In the genomic region with DNA sequence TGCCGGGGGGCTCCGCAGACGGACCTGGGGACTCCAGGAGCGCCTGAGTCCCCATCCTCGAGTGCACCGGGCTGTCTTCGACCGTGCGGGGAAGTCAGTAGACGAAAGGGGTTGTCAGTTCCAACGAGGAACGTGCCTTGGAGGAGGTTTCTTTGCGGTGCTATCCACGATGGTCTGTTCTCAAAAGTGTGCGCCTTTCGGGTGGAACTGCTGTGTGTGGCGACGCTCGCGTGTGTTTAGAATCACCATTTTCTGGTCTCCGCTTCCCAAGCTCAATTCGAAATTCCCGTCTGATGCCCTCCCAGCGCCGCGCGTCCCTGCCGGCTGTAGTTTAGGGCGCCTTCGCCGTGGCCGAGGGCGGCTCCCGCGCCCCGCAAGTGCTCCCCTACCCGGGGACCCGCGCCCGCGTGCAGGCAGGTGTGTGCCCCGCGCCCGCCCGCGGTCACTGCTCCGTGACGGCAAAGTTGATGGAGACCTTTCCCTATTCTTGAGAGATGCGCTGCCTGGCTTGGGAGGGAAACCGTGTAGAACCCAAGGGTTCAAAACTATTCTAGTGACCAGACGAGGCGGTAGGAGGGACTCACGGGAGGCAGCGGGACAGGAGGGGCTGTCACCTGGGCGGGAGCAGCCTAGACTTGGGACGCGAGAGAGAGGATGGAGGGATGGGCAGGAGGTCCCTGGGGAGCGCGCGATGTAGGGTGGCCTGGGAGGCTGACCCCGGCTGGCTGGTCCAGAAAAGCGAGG, we compare ENCODE assay signal across 9 cellular contexts. TPM values are rescaled to one million over a fixed set of nuclear protein-coding genes. Genes with fewer than 3 reads are reported as not detected.
DNase-seq lines count a peak whose midpoint lies in the region; ATAC-seq and TF ChIP-seq lines count a peak whose summit lies in the region.
"Had no signal": no experiment of that assay in that cellular context is flagged by ENCODE, and none has a peak within 500 bp of the region (broad histone marks: within the 10 kb centered on the region; RNA-seq: fewer than 3 reads in every experiment).

No MANE protein-coding gene starts in this region.

- H4K5ac ChIP-seq in IMR-90 (ENCODE audit: low read depth, low read length): no peak overlapping the region

- H4K91ac ChIP-seq in IMR-90 (ENCODE audit: insufficient read depth, low read depth, low read length): no peak overlapping the region

- TF ChIP-seq POLR2A in IMR-90 (IDR thresholded peaks at IDR 0.05; ENCODE audit: low read depth, low read length): no peak

- no peaks in the 10 kb centered on the region for H3K9me3 ChIP-seq in IMR-90 (ENCODE audit: control insufficient read depth, insufficient read depth, low read length)
- H3K9me3 ChIP-seq in mesodermal cell (ENCODE audit: control insufficient read depth, low read length): no peaks in the 10 kb centered on the region
- H3K9me3 ChIP-seq in mucosa of descending colon: no peaks in the 10 kb centered on the region

- H3K4me3 ChIP-seq in IMR-90 (ENCODE audit: insufficient read depth, low read depth, low read length) (peak overlapping the region; percentile 42), dorsolateral prefrontal cortex (peak overlapping the region; percentile 47 to 82 (median 68)), mesodermal cell (ENCODE audit: extremely low read depth, insufficient read depth, low read length, poor library complexity, severe bottlenecking) (peak overlapping the region; percentile 57), mucosa of descending colon (no peak overlapping the region)

- H4K8ac ChIP-seq in IMR-90 (ENCODE audit: low read depth in 2 of 2, low read length in 2 of 2): no peak overlapping the region; a peak in 1 of 4 replicates

- H2BK120ac ChIP-seq in IMR-90 (ENCODE audit: low read depth, low read length): no peak overlapping the region

- TF ChIP-seq CTCF in IMR-90 (conservative IDR thresholded peaks at IDR 0.05; ENCODE audit: low read depth, low read length) (no peak), dorsolateral prefrontal cortex (IDR thresholded peaks at IDR 0.05 in 54 of 56, conservative IDR thresholded peaks at IDR 0.05 in 2 of 56; ENCODE audit: low read depth in 1 of 56, partially characterized antibody in 56 of 56) (no peak), mucosa of descending colon (IDR thresholded peaks at IDR 0.05) (no peak)

- no peak overlapping the region for H2AK5ac ChIP-seq in IMR-90 (ENCODE audit: low read depth, low read length)

- CTCF ChIA-PET in IMR-90 (lab: Yijun Ruan, JAX): no interaction called here

- POLR2A ChIA-PET in IMR-90 (lab: Charles Lee; ENCODE audit: unreplicated experiment): no interaction called here

- no peak overlapping the region for H2BK5ac ChIP-seq in IMR-90 (ENCODE audit: low read depth, low read length, poor library complexity, severe bottlenecking)

- H3K9me1 ChIP-seq in IMR-90 (ENCODE audit: insufficient read depth, low read length): no peaks in the 10 kb centered on the region

- peaks cover 0 to 8% of the 10 kb centered on the region in 2 experiments; a peak in 1 of 4 replicates for H3K79me1 ChIP-seq in IMR-90 (ENCODE audit: low read depth in 1 of 2, low read length in 2 of 2)

- intact Hi-C loops in IMR-90 (cut with micrococcal nuclease) (loop anchor here (2.0 to 5.0 kb wide), 3 partner anchors 554 to 685 kb away; no protein-coding TSS in a partner anchor), dorsolateral prefrontal cortex (cut with DNase I) (loop anchor here in 1 of 2 donors (10.0 kb wide), 1 partner anchor 683 kb away; no protein-coding TSS in a partner anchor), mucosa of descending colon (cut with DNase I, micrococcal nuclease) (no loop called here)

- no peak overlapping the region for H2BK20ac ChIP-seq in IMR-90 (ENCODE audit: low read depth, low read length)

- H2AFZ ChIP-seq in IMR-90 (replicated peaks; ENCODE audit: low read length, poor library complexity): peak overlapping the region; percentile 90

- peak overlapping the region; percentile 91 for H3K4me2 ChIP-seq in IMR-90 (ENCODE audit: low read depth, low read length)

- H3K4ac ChIP-seq in IMR-90 (ENCODE audit: low read depth, low read length): 0 out of 2 replicates have a peak overlapping the region, but pooled peaks have one; percentile 29

- DNase-seq in COLO668 (lab: John Stamatoyannopoulos, UW; ENCODE audit: unreplicated experiment): peak; percentile 65
- peak; percentile 8 for DNase-seq in IMR-90
- peak in 3 of 10 donors; percentile 30 to 47 (median 44) for DNase-seq in dorsolateral prefrontal cortex
- no peak for DNase-seq in DMS153 (lab: John Stamatoyannopoulos, UW)
- DNase-seq in mucosa of descending colon: no peak

- peak overlapping the region; percentile 79 for H2AK9ac ChIP-seq in IMR-90 (replicated peaks; ENCODE audit: low read depth, low read length, poor library complexity)

- BruUV-seq in IMR-90 (replicated peaks; lab: Mats Ljungman, UMichigan): no TSS peak

- H3K27me3 ChIP-seq in IMR-90 (ENCODE audit: control insufficient read depth, insufficient read depth, low read length) (peaks cover 10% of the 10 kb centered on the region), dorsolateral prefrontal cortex (peaks cover 0 to 11% (median 0%) of the 10 kb centered on the region in 45 donors)

- H3K27ac ChIP-seq in IMR-90 (ENCODE audit: insufficient read depth, low read length) (no peak overlapping the region), dorsolateral prefrontal cortex (peak overlapping the region in 50 of 59 donors; percentile 2 to 84 (median 72)), mesodermal cell (ENCODE audit: low read depth, low read length, severe bottlenecking) (no peak overlapping the region)

- H3K23ac ChIP-seq in IMR-90 (ENCODE audit: low read depth, low read length): peak overlapping the region; percentile 90

- H3K14ac ChIP-seq in IMR-90 (replicated peaks; ENCODE audit: low read depth, low read length): no peak overlapping the region

- dilution Hi-C loops in IMR-90 (cut with HindIII; ENCODE audit: low sequenced_read_pairs, unreplicated experiment): no loop called here

- H2BK15ac ChIP-seq in IMR-90 (ENCODE audit: low read depth, low read length): no peak overlapping the region

- in situ Hi-C loops in IMR-90 (cut with MboI; ENCODE audit: low sequenced_read_pairs): no loop called here

- H3K18ac ChIP-seq in IMR-90 (ENCODE audit: low read depth, low read length): no peak overlapping the region

- no peaks in the 10 kb centered on the region for H4K20me1 ChIP-seq in IMR-90 (ENCODE audit: insufficient read depth, low read length)

- no peaks in the 10 kb centered on the region for H3K4me1 ChIP-seq in IMR-90 (ENCODE audit: control insufficient read depth, insufficient read depth, low read length)
- H3K4me1 ChIP-seq in mesodermal cell (ENCODE audit: control insufficient read depth, insufficient read depth, low read length, poor library complexity, severe bottlenecking): no peaks in the 10 kb centered on the region
- H3K4me1 ChIP-seq in mucosa of descending colon (ENCODE audit: low read depth): no peaks in the 10 kb centered on the region

- 0 out of 2 replicates have a peak overlapping the region, but pooled peaks have one; percentile 13 for H3K9ac ChIP-seq in IMR-90 (ENCODE audit: low read depth, low read length)

- 0 out of 2 replicates have a peak overlapping the region, but pooled peaks have one; percentile 6 for H3K56ac ChIP-seq in IMR-90 (ENCODE audit: extremely low read depth, insufficient read depth, low read length)

- H3K36me3 ChIP-seq in IMR-90 (ENCODE audit: control insufficient read depth, insufficient read depth, low read length): no peaks in the 10 kb centered on the region
- no peaks in the 10 kb centered on the region for H3K36me3 ChIP-seq in mesodermal cell (ENCODE audit: control insufficient read depth, insufficient read depth, low read length)
- no peaks in the 10 kb centered on the region for H3K36me3 ChIP-seq in mucosa of descending colon (ENCODE audit: low read depth)

- TF ChIP-seq RAD21 in IMR-90 (IDR thresholded peaks at IDR 0.05; ENCODE audit: low read length): no peak

- ATAC-seq in IMR-90 (ENCODE audit: low read depth): peak; percentile 10
- ATAC-seq in GM19328 (IDR thresholded peaks at IDR 0.05; ENCODE audit: unreplicated experiment): no peak
- ATAC-seq in GM19397 (IDR thresholded peaks at IDR 0.05; ENCODE audit: unreplicated experiment): no peak
- ATAC-seq in mucosa of descending colon: no peak
- ATAC-seq: HCT116 had no signal

- WGBS in IMR-90 (ENCODE audit: extremely low coverage in 2 of 2, insufficient read length in 1 of 2), 2 experiments: 2% methylated on average over 20 of the region's 62 CpGs; no CpG with 5 or more reads in 1 of the 2 experiments
- 2 to 3% methylated on average over 45 to 60 of the region's 62 CpGs for WGBS in mesodermal cell (ENCODE audit: insufficient coverage in 2 of 2), 2 experiments

TF ChIP-seq in IMR-90, 13 proteins besides CTCF, POLR2A, EP300 and RAD21 (continues in another document):
- TF ChIP-seq RCOR1 (IDR thresholded peaks at IDR 0.05; ENCODE audit: insufficient replicate concordance, low read length) (no peak), NFE2L2 (IDR thresholded peaks at IDR 0.05; ENCODE audit: low read depth, low read length) (no peak), FOS (IDR thresholded peaks at IDR 0.05; ENCODE audit: low read depth, low read length) (no peak), RFX5 (IDR thresholded peaks at IDR 0.05; ENCODE audit: low read depth, low read length) (no peak), BHLHE40 (IDR thresholded peaks at IDR 0.05; ENCODE audit: low read depth, low read length) (no peak), CHD1 (IDR thresholded peaks at IDR 0.05; ENCODE audit: low read depth, low read length) (no peak)
- TF ChIP-seq, protein P1, sequence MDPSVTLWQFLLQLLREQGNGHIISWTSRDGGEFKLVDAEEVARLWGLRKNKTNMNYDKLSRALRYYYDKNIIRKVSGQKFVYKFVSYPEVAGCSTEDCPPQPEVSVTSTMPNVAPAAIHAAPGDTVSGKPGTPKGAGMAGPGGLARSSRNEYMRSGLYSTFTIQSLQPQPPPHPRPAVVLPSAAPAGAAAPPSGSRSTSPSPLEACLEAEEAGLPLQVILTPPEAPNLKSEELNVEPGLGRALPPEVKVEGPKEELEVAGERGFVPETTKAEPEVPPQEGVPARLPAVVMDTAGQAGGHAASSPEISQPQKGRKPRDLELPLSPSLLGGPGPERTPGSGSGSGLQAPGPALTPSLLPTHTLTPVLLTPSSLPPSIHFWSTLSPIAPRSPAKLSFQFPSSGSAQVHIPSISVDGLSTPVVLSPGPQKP (IDR thresholded peaks at IDR 0.05; ENCODE audit: borderline replicate concordance, low read depth, low read length): no peak

RNA-seq across cellular contexts. Expression of a gene that starts 1.0 kb away (rescaled TPM):
- total RNA-seq in IMR-90 (2012; rRNA removed) (2.7 and 3.9 TPM in 2 replicates), dorsolateral prefrontal cortex (10 to 100 TPM; 12.6 to 78.6 (median 41.6) TPM), mucosa of descending colon (1 to 10 TPM in 1 of 3 donors, under 1 TPM in 2; 0.12 to 2.2 (median 0.72) TPM)
- polyA plus RNA-seq in IMR-90 (2012; rRNA removed): 1.6 and 1.9 TPM in 2 replicates
- 0.25 and 0.90 TPM in 2 replicates for polyA plus RNA-seq in IMR-90 (2012; cell fraction: cytosol; rRNA removed)
- polyA plus RNA-seq in IMR-90 (2012; cell fraction: nucleus; rRNA removed; ENCODE audit: low replicate concordance): 0.07 and 1.2 TPM in 2 replicates
- polyA plus RNA-seq in mesodermal cell (2013, experiment 1 of 2): 4.5 TPM
- 4.9 TPM for polyA plus RNA-seq in mesodermal cell (2013, experiment 2 of 2)

Comparison
In these comparisons a context has a peak if more than half of its experiments do, and no peak if none do; other contexts are left out.
1. DNase-seq: peak in COLO668 (single experiment) and IMR-90 (single experiment); none in DMS153 (single experiment) and mucosa of descending colon (0 of 3).
2. H3K27ac ChIP-seq: peak in dorsolateral prefrontal cortex (50 of 59); none in IMR-90 (single experiment) and mesodermal cell (single experiment).